In the genomic region with DNA sequence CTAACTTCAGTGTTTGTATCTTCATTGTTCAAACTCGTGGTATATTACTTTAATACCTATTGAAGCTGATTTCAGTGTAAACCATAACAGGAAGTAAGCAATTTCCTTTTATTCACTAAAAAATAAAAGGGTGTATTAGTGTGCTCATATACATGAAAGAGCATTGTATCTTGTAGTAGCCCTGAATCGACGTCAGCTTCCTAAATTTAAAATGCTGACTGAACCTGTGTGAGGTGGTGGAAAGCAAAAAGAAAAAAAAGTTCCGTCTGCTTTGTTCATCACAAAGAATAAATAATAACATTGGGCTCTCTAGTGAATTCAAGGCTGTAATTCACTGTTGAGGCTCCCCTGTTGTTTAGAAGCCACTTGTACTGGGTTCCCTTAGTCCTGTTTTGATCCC, we compare ENCODE assay signal across 12 cellular contexts. TPM values are rescaled to one million over a fixed set of nuclear protein-coding genes. Genes with fewer than 3 reads are reported as not detected.
A peak's percentile ranks its signal among the peaks of the same experiment; 100 is the strongest.
DNase-seq lines count a peak whose midpoint lies in the region; ATAC-seq and TF ChIP-seq lines count a peak whose summit lies in the region.
"Had no signal": no experiment of that assay in that cellular context is flagged by ENCODE, and none has a peak within 500 bp of the region (broad histone marks: within the 10 kb centered on the region; RNA-seq: fewer than 3 reads in every experiment).

No MANE protein-coding gene starts in this region.

- peak overlapping the region; percentile 14 to 53 (median 19) for H3K27ac ChIP-seq in esophagus muscularis mucosa (replicated peaks in 1 of 4)

- peak overlapping the region; percentile 8 for H3K27ac Mint-ChIP-seq in T-helper 1 cell treated with Interleukin-12 subunit alpha and Interleukin-12 subunit beta and Interleukin-4 antibody, amounts not matched to agents 30 μg/mL and 1 μg/mL, for 36 hours
- no peak overlapping the region for H3K27ac Mint-ChIP-seq in stimulated activated naive B cell treated with anti-CD40 and anti-IgM and Interleukin-4, amounts not matched to agents 10 μg/mL and 1 μg/mL and 100 μg/mL, for 72 hours

- intact Hi-C loops in esophagus muscularis mucosa (cut with DNase I) = loop anchor here (10.0 kb wide), 1 partner anchor 818 kb away; a partner anchor contains a TSS

- no peaks in the 10 kb centered on the region for H3K9me3 ChIP-seq in esophagus muscularis mucosa

- no peak for ATAC-seq in activated T-cell treated with anti-CD3 and anti-CD28 coated beads, Interleukin-2, amount 50 U/mL, for 4 hours
- peak; percentile 37 to 40 for ATAC-seq in stimulated activated naive B cell treated with anti-CD40 and anti-IgM and Interleukin-4, amounts not matched to agents 10 μg/mL and 1 μg/mL and 100 μg/mL, for 72 hours (replicated peaks)

- H3K4me1 ChIP-seq in esophagus muscularis mucosa = peaks cover 76 to 94% (median 81%) of the 10 kb centered on the region in 4 donors

- WGBS in esophagus muscularis mucosa = 64% methylated on average over 4 of the region's 4 CpGs

- peak overlapping the region; percentile 16 for H3K4me3 Mint-ChIP-seq in activated T-cell treated with anti-CD3 and anti-CD28 coated beads, Interleukin-2, amount 50 U/mL, for 4 hours
- H3K4me3 Mint-ChIP-seq in T-helper 1 cell treated with Interleukin-12 subunit alpha and Interleukin-12 subunit beta and Interleukin-4 antibody, amounts not matched to agents 30 μg/mL and 1 μg/mL, for 36 hours = no peak overlapping the region
- no peak overlapping the region for H3K4me3 Mint-ChIP-seq in stimulated activated naive B cell treated with anti-CD40 and anti-IgM and Interleukin-4, amounts not matched to agents 10 μg/mL and 1 μg/mL and 100 μg/mL, for 72 hours

- peaks cover 22% of the 10 kb centered on the region for H3K36me3 Mint-ChIP-seq in activated T-cell treated with anti-CD3 and anti-CD28 coated beads, Interleukin-2, amount 50 U/mL, for 4 hours (ENCODE audit: insufficient read depth)
- H3K36me3 Mint-ChIP-seq in T-helper 1 cell treated with Interleukin-12 subunit alpha and Interleukin-12 subunit beta and Interleukin-4 antibody, amounts not matched to agents 30 μg/mL and 1 μg/mL, for 36 hours (ENCODE audit: low read depth) = peaks cover 37% of the 10 kb centered on the region
- peaks cover 13 to 44% of the 10 kb centered on the region in 2 donors for H3K36me3 Mint-ChIP-seq in stimulated activated naive B cell treated with anti-CD40 and anti-IgM and Interleukin-4, amounts not matched to agents 10 μg/mL and 1 μg/mL and 100 μg/mL, for 72 hours

- TF ChIP-seq CTCF in esophagus muscularis mucosa (IDR thresholded peaks at IDR 0.05) = no peak

- H3K4me1 Mint-ChIP-seq in activated T-cell treated with anti-CD3 and anti-CD28 coated beads, Interleukin-2, amount 50 U/mL, for 4 hours (ENCODE audit: low read depth) = peaks cover 96% of the 10 kb centered on the region
- H3K4me1 Mint-ChIP-seq in T-helper 1 cell treated with Interleukin-12 subunit alpha and Interleukin-12 subunit beta and Interleukin-4 antibody, amounts not matched to agents 30 μg/mL and 1 μg/mL, for 36 hours (ENCODE audit: low read depth) = peaks cover 83% of the 10 kb centered on the region
- H3K4me1 Mint-ChIP-seq in stimulated activated naive B cell treated with anti-CD40 and anti-IgM and Interleukin-4, amounts not matched to agents 10 μg/mL and 1 μg/mL and 100 μg/mL, for 72 hours = peaks cover 64 to 81% of the 10 kb centered on the region in 2 donors

- TF ChIP-seq POLR2A in esophagus muscularis mucosa (IDR thresholded peaks at IDR 0.05; ENCODE audit: low read depth) = no peak

- no peak overlapping the region for H3K4me3 ChIP-seq in esophagus muscularis mucosa
- H3K4me3 ChIP-seq: lung had no signal

- H3K9me3 Mint-ChIP-seq in activated T-cell treated with anti-CD3 and anti-CD28 coated beads, Interleukin-2, amount 50 U/mL, for 4 hours = no peaks in the 10 kb centered on the region
- no peaks in the 10 kb centered on the region for H3K9me3 Mint-ChIP-seq in T-helper 1 cell treated with Interleukin-12 subunit alpha and Interleukin-12 subunit beta and Interleukin-4 antibody, amounts not matched to agents 30 μg/mL and 1 μg/mL, for 36 hours
- H3K9me3 Mint-ChIP-seq in stimulated activated naive B cell treated with anti-CD40 and anti-IgM and Interleukin-4, amounts not matched to agents 10 μg/mL and 1 μg/mL and 100 μg/mL, for 72 hours = no peaks in the 10 kb centered on the region

- DNase-seq in activated T-cell treated with anti-CD3 and anti-CD28 coated beads, Interleukin-2, amount 50 U/mL, for 4 hours = no peak
- no peak for DNase-seq in activated T-cell treated with anti-CD3 and anti-CD28 coated beads for 4 hours
- no peak for DNase-seq in esophagus muscularis mucosa (ENCODE audit: extremely low spot score)
- DNase-seq in stimulated activated naive B cell treated with anti-CD40 and anti-IgM and Interleukin-4, amounts not matched to agents 10 μg/mL and 1 μg/mL and 100 μg/mL, for 72 hours = no peak
- no peak for DNase-seq in GM19240 (ENCODE audit: insufficient read length, low spot score)
- DNase-seq in stimulated activated CD4-positive, alpha-beta T cell treated with anti-CD3 and anti-CD28 coated beads, Interleukin-2, amount 100 ng/mL, for 24 hours = no peak
- no peak for DNase-seq in NOMO-1 treated with DMSO at 0.1 percent for 48 hours (lab: John Stamatoyannopoulos, UW; ENCODE audit: unreplicated experiment)
- DNase-seq: DMS79; NCI-H446 treated with DMSO at 0.1 percent for 48 hours; stimulated activated CD4-positive, alpha-beta T cell treated with anti-CD3 and anti-CD28 coated beads, Interleukin-12 subunit alpha, Interleukin-12 subunit beta, amount 100 ng/mL, for 4 hours had no signal

- no peaks in the 10 kb centered on the region for H3K27me3 ChIP-seq in esophagus muscularis mucosa

- H3K36me3 ChIP-seq in esophagus muscularis mucosa = peaks cover 0 to 7% (median 0%) of the 10 kb centered on the region in 4 donors

- no peaks in the 10 kb centered on the region for H3K27me3 Mint-ChIP-seq in activated T-cell treated with anti-CD3 and anti-CD28 coated beads, Interleukin-2, amount 50 U/mL, for 4 hours (ENCODE audit: low read depth)
- H3K27me3 Mint-ChIP-seq in T-helper 1 cell treated with Interleukin-12 subunit alpha and Interleukin-12 subunit beta and Interleukin-4 antibody, amounts not matched to agents 30 μg/mL and 1 μg/mL, for 36 hours (ENCODE audit: low read depth) = no peaks in the 10 kb centered on the region
- no peaks in the 10 kb centered on the region for H3K27me3 Mint-ChIP-seq in stimulated activated naive B cell treated with anti-CD40 and anti-IgM and Interleukin-4, amounts not matched to agents 10 μg/mL and 1 μg/mL and 100 μg/mL, for 72 hours

- no peak for TF ChIP-seq EP300 in esophagus muscularis mucosa (IDR thresholded peaks at IDR 0.05)

RNA-seq across cellular contexts. Expression of a gene that starts 11.5 kb away (rescaled TPM):
- 100 to 1,000 TPM in 1 of 3 donors, 10 to 100 TPM in 2; 65.4 to 120 (median 93.5) TPM for total RNA-seq in activated T-cell treated with anti-CD3 and anti-CD28 coated beads, Interleukin-2, amount 50 U/mL, for 4 hours
- total RNA-seq in esophagus muscularis mucosa = 10 to 100 TPM; 76.7 to 99.0 (median 89.8) TPM

Comparison
In these comparisons a context has a peak if more than half of its experiments do, and no peak if none do; other contexts are left out.
1. ATAC-seq: peak in stimulated activated naive B cell treated with anti-CD40 and anti-IgM and Interleukin-4, amounts not matched to agents 10 μg/mL and 1 μg/mL and 100 μg/mL, for 72 hours (2 of 2); none in activated T-cell treated with anti-CD3 and anti-CD28 coated beads, Interleukin-2, amount 50 U/mL, for 4 hours (0 of 2).